6 cellular contexts compared by ENCODE assay signal in genomic region chr19:1884719-1885334, GRCh38. TPM values are rescaled to one million over a fixed set of nuclear protein-coding genes. Genes with fewer than 3 reads are reported as not detected.
DNase-seq lines count a peak whose midpoint lies in the region; ATAC-seq and TF ChIP-seq lines count a peak whose summit lies in the region.

No MANE protein-coding gene starts in this region.

- H3K9me3 ChIP-seq in neutrophil = no peaks in the 10 kb centered on the region

- peak overlapping the region; percentile 70 to 89 for H3K4me3 ChIP-seq in neutrophil (ENCODE audit: low read depth in 1 of 2, low read length in 1 of 2)

- peak overlapping the region; percentile 86 to 97 (median 91) for H3K27ac Mint-ChIP-seq in CD14-positive monocyte
- peak overlapping the region; percentile 99 for H3K27ac Mint-ChIP-seq in central memory CD8-positive, alpha-beta T cell (ENCODE audit: low read depth)

- H3K36me3 ChIP-seq in neutrophil = peaks cover 12% of the 10 kb centered on the region

- ATAC-seq in HG03103 (IDR thresholded peaks at IDR 0.05; ENCODE audit: low read depth, unreplicated experiment) = peak; percentile 12
- no peak for ATAC-seq in central memory CD8-positive, alpha-beta T cell (replicated peaks; ENCODE audit: extremely low read depth, poor library complexity, severe bottlenecking)
- no peak for ATAC-seq in GM18868 (IDR thresholded peaks at IDR 0.05; ENCODE audit: unreplicated experiment)

- peaks cover 0 to 1% (median 0%) of the 10 kb centered on the region in 7 donors for H3K9me3 Mint-ChIP-seq in CD14-positive monocyte
- H3K9me3 Mint-ChIP-seq in central memory CD8-positive, alpha-beta T cell = no peaks in the 10 kb centered on the region

- peaks cover 0 to 4% (median 0%) of the 10 kb centered on the region in 3 donors for H3K27me3 Mint-ChIP-seq in CD14-positive monocyte (ENCODE audit: low read depth in 3 of 3)
- H3K27me3 Mint-ChIP-seq in central memory CD8-positive, alpha-beta T cell = no peaks in the 10 kb centered on the region

- H3K36me3 Mint-ChIP-seq in CD14-positive monocyte = peaks cover 16 to 22% of the 10 kb centered on the region in 2 donors
- peaks cover 41% of the 10 kb centered on the region for H3K36me3 Mint-ChIP-seq in central memory CD8-positive, alpha-beta T cell (ENCODE audit: insufficient read depth)

- H3K27ac ChIP-seq in neutrophil = peak overlapping the region; percentile 87

- H3K4me3 Mint-ChIP-seq in CD14-positive monocyte = peak overlapping the region; percentile 100
- H3K4me3 Mint-ChIP-seq in central memory CD8-positive, alpha-beta T cell = peak overlapping the region; percentile 98

- peaks cover 29 to 34% of the 10 kb centered on the region in 2 experiments for H3K4me1 ChIP-seq in neutrophil (ENCODE audit: control insufficient read depth in 1 of 2, insufficient read depth in 1 of 2, low read depth in 1 of 2, low read length in 1 of 2)

- H3K27me3 ChIP-seq in neutrophil = no peaks in the 10 kb centered on the region

- peak; percentile 41 for DNase-seq in CD14-positive monocyte (ENCODE audit: low spot score)
- no peak for DNase-seq in central memory CD8-positive, alpha-beta T cell (ENCODE audit: low spot score in 2 of 2)
- no peak for DNase-seq in DMS153 treated with DMSO at 0.1 percent for 48 hours (lab: John Stamatoyannopoulos, UW; ENCODE audit: unreplicated experiment)

- TF ChIP-seq CTCF in CD14-positive monocyte (IDR thresholded peaks at IDR 0.05) (no peak), neutrophil (IDR thresholded peaks at IDR 0.05) (no peak)

- peaks cover 29% of the 10 kb centered on the region for H3K4me1 Mint-ChIP-seq in CD14-positive monocyte
- H3K4me1 Mint-ChIP-seq in central memory CD8-positive, alpha-beta T cell = peaks cover 29% of the 10 kb centered on the region

- intact Hi-C loops in CD14-positive monocyte (cut with micrococcal nuclease) = loop anchor here in 1 of 2 donors (1.0 kb wide), 1 partner anchor 9 kb away; no protein-coding TSS in a partner anchor

RNA-seq across cellular contexts. Expression of gene ABHD17A, which starts 0.5 kb away (rescaled TPM):
- 10 to 100 TPM; 69.8 to 79.0 TPM for polyA plus RNA-seq in CD14-positive monocyte

RNA-seq across cellular contexts. Expression of gene ADAT3, which starts 20.4 kb away (rescaled TPM):
- 1 to 10 TPM; 2.7 to 3.2 TPM for polyA plus RNA-seq in CD14-positive monocyte

RNA-seq across cellular contexts. Expression of gene SCAMP4, which starts 20.4 kb away (rescaled TPM):
- polyA plus RNA-seq in CD14-positive monocyte = 10 to 100 TPM; 11.9 to 15.4 TPM

RNA-seq across cellular contexts. Expression of gene KLF16, which starts 21.4 kb away (rescaled TPM):
- polyA plus RNA-seq in CD14-positive monocyte = under 1 TPM; 0.51 to 0.67 TPM

RNA-seq across cellular contexts. Expression of gene REXO1, which starts 36.5 kb away (rescaled TPM):
- 1 to 10 TPM; 2.8 to 3.0 TPM for polyA plus RNA-seq in CD14-positive monocyte
